Comparison of ENCODE assay signal across 1 cellular context in the genomic region with DNA sequence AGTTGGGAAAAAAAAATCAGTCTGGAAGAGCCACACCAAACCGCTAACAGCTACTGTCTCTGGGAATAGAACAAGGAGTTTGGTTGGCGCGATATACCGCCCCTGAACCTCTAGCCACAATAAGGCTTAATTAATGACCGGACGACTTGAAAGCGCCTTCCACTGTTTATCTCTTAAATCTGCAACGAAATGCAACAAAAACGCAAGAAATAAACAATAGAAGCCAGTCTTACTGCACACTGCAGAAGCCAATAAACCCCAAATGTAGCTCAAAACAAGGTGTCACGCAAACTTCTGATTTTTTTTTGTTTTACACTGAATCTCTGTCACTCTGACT.
TF ChIP-seq lines count a peak whose summit lies in the region.

No MANE protein-coding gene starts in this region.

TF ChIP-seq in HepG2, 621 proteins besides CTCF, POLR2A, EP300 and RAD21:
- 0 out of 2 replicates have a peak, but pooled peaks have one; percentile 14 for TF ChIP-seq TBX3 (IDR thresholded peaks at IDR 0.05; ENCODE audit: borderline replicate concordance)
- TF ChIP-seq, protein P1, sequence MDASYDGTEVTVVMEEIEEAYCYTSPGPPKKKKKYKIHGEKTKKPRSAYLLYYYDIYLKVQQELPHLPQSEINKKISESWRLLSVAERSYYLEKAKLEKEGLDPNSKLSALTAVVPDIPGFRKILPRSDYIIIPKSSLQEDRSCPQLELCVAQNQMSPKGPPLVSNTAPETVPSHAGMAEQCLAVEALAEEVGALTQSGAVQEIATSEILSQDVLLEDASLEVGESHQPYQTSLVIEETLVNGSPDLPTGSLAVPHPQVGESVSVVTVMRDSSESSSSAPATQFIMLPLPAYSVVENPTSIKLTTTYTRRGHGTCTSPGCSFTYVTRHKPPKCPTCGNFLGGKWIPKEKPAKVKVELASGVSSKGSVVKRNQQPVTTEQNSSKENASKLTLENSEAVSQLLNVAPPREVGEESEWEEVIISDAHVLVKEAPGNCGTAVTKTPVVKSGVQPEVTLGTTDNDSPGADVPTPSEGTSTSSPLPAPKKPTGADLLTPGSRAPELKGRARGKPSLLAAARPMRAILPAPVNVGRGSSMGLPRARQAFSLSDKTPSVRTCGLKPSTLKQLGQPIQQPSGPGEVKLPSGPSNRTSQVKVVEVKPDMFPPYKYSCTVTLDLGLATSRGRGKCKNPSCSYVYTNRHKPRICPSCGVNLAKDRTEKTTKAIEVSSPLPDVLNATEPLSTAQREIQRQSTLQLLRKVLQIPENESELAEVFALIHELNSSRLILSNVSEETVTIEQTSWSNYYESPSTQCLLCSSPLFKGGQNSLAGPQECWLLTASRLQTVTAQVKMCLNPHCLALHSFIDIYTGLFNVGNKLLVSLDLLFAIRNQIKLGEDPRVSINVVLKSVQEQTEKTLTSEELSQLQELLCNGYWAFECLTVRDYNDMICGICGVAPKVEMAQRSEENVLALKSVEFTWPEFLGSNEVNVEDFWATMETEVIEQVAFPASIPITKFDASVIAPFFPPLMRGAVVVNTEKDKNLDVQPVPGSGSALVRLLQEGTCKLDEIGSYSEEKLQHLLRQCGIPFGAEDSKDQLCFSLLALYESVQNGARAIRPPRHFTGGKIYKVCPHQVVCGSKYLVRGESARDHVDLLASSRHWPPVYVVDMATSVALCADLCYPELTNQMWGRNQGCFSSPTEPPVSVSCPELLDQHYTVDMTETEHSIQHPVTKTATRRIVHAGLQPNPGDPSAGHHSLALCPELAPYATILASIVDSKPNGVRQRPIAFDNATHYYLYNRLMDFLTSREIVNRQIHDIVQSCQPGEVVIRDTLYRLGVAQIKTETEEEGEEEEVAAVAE (CRISPR knock-in tag; IDR thresholded peaks at IDR 0.05; ENCODE audit: borderline replicate concordance) = no peak
- TF ChIP-seq, protein P2, sequence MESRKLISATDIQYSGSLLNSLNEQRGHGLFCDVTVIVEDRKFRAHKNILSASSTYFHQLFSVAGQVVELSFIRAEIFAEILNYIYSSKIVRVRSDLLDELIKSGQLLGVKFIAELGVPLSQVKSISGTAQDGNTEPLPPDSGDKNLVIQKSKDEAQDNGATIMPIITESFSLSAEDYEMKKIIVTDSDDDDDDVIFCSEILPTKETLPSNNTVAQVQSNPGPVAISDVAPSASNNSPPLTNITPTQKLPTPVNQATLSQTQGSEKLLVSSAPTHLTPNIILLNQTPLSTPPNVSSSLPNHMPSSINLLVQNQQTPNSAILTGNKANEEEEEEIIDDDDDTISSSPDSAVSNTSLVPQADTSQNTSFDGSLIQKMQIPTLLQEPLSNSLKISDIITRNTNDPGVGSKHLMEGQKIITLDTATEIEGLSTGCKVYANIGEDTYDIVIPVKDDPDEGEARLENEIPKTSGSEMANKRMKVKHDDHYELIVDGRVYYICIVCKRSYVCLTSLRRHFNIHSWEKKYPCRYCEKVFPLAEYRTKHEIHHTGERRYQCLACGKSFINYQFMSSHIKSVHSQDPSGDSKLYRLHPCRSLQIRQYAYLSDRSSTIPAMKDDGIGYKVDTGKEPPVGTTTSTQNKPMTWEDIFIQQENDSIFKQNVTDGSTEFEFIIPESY (CRISPR knock-in tag; IDR thresholded peaks at IDR 0.05) = peak; percentile 79
- TF ChIP-seq ZNF235 (CRISPR knock-in tag; IDR thresholded peaks at IDR 0.05; ENCODE audit: borderline replicate concordance) = 0 out of 2 replicates have a peak, but pooled peaks have one; percentile 1
- TF ChIP-seq ZNF607 (CRISPR knock-in tag; IDR thresholded peaks at IDR 0.05; ENCODE audit: borderline replicate concordance) = 0 out of 2 replicates have a peak, but pooled peaks have one; percentile 34
